In genomic region chr11:66112640-66113098, GRCh38 we compare ENCODE assay signal across 1 cellular context.
TF ChIP-seq lines count a peak whose summit lies in the region.

No MANE protein-coding gene starts in this region.

TF ChIP-seq in GM12878, 131 proteins besides CTCF, POLR2A, EP300 and RAD21 (continued from another document):
- no peak for TF ChIP-seq RELA (IDR thresholded peaks at IDR 0.05; ENCODE audit: borderline replicate concordance, partially characterized antibody)
- TF ChIP-seq IKZF2 (IDR thresholded peaks at IDR 0.05) = peak; percentile 74 to 82
- 0 out of 2 replicates have a peak, but pooled peaks have one; percentile 18 for TF ChIP-seq PAX5 (IDR thresholded peaks at IDR 0.05; ENCODE audit: borderline replicate concordance, low read depth, low read length)
- TF ChIP-seq MTA3 (IDR thresholded peaks at IDR 0.05; ENCODE audit: borderline replicate concordance, low read length) = peak; percentile 66; the same call in 1 of the 2 replicates
- TF ChIP-seq SKIL (IDR thresholded peaks at IDR 0.05; ENCODE audit: low read depth, poor library complexity, severe bottlenecking) = no peak
- peak; percentile 72; the same call in 1 of the 2 replicates for TF ChIP-seq ATF2 (IDR thresholded peaks at IDR 0.05; ENCODE audit: low read length)
- peak; percentile 94 for TF ChIP-seq RELB (IDR thresholded peaks at IDR 0.05; ENCODE audit: low read depth)
- peak; percentile 83; the same call in 1 of the 2 replicates for TF ChIP-seq IRF4 (IDR thresholded peaks at IDR 0.05; ENCODE audit: low read depth, low read length)
- TF ChIP-seq RUNX3 (IDR thresholded peaks at IDR 0.05; ENCODE audit: low read length) = peak; percentile 70
- TF ChIP-seq MXI1 (IDR thresholded peaks at IDR 0.05; ENCODE audit: low read depth, low read length) = no peak
- TF ChIP-seq PAX8 (IDR thresholded peaks at IDR 0.05) = no peak
- peak; percentile 72 for TF ChIP-seq BMI1 (IDR thresholded peaks at IDR 0.05; ENCODE audit: borderline replicate concordance)
- no peak for TF ChIP-seq NRF1 (conservative IDR thresholded peaks at IDR 0.05; ENCODE audit: low read depth, low read length)
- TF ChIP-seq, protein P1, sequence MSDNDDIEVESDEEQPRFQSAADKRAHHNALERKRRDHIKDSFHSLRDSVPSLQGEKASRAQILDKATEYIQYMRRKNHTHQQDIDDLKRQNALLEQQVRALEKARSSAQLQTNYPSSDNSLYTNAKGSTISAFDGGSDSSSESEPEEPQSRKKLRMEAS (IDR thresholded peaks at IDR 0.05; ENCODE audit: low read depth, low read length) = no peak
- TF ChIP-seq, protein P2, sequence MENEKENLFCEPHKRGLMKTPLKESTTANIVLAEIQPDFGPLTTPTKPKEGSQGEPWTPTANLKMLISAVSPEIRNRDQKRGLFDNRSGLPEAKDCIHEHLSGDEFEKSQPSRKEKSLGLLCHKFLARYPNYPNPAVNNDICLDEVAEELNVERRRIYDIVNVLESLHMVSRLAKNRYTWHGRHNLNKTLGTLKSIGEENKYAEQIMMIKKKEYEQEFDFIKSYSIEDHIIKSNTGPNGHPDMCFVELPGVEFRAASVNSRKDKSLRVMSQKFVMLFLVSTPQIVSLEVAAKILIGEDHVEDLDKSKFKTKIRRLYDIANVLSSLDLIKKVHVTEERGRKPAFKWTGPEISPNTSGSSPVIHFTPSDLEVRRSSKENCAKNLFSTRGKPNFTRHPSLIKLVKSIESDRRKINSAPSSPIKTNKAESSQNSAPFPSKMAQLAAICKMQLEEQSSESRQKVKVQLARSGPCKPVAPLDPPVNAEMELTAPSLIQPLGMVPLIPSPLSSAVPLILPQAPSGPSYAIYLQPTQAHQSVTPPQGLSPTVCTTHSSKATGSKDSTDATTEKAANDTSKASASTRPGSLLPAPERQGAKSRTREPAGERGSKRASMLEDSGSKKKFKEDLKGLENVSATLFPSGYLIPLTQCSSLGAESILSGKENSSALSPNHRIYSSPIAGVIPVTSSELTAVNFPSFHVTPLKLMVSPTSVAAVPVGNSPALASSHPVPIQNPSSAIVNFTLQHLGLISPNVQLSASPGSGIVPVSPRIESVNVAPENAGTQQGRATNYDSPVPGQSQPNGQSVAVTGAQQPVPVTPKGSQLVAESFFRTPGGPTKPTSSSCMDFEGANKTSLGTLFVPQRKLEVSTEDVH (IDR thresholded peaks at IDR 0.05; ENCODE audit: low read depth, partially characterized antibody) = no peak
- TF ChIP-seq MEF2B (IDR thresholded peaks at IDR 0.05; ENCODE audit: partially characterized antibody, poor library complexity, severe bottlenecking) = peak; percentile 50
- peak; percentile 79 for TF ChIP-seq DPF2 (IDR thresholded peaks at IDR 0.05)
- TF ChIP-seq, protein P3, sequence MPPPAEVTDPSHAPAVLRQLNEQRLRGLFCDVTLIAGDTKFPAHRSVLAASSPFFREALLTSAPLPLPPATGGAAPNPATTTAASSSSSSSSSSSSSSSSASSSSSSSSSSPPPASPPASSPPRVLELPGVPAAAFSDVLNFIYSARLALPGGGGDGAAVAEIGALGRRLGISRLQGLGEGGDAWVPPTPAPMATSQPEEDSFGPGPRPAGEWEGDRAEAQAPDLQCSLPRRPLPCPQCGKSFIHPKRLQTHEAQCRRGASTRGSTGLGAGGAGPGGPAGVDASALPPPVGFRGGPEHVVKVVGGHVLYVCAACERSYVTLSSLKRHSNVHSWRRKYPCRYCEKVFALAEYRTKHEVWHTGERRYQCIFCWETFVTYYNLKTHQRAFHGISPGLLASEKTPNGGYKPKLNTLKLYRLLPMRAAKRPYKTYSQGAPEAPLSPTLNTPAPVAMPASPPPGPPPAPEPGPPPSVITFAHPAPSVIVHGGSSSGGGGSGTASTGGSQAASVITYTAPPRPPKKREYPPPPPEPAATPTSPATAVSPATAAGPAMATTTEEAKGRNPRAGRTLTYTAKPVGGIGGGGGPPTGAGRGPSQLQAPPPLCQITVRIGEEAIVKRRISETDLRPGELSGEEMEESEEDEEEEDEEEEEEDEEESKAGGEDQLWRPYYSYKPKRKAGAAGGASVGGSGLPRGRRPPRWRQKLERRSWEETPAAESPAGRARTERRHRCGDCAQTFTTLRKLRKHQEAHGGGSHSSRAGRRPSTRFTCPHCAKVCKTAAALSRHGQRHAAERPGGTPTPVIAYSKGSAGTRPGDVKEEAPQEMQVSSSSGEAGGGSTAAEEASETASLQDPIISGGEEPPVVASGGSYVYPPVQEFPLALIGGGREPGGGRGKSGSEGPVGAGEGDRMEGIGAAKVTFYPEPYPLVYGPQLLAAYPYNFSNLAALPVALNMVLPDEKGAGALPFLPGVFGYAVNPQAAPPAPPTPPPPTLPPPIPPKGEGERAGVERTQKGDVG (CRISPR knock-in tag; IDR thresholded peaks at IDR 0.05) = no peak
- peak; percentile 50 for TF ChIP-seq SMAD1 (IDR thresholded peaks at IDR 0.05; ENCODE audit: low read depth, partially characterized antibody)
- TF ChIP-seq, protein P4, sequence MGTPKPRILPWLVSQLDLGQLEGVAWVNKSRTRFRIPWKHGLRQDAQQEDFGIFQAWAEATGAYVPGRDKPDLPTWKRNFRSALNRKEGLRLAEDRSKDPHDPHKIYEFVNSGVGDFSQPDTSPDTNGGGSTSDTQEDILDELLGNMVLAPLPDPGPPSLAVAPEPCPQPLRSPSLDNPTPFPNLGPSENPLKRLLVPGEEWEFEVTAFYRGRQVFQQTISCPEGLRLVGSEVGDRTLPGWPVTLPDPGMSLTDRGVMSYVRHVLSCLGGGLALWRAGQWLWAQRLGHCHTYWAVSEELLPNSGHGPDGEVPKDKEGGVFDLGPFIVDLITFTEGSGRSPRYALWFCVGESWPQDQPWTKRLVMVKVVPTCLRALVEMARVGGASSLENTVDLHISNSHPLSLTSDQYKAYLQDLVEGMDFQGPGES (IDR thresholded peaks at IDR 0.05) = no peak
- TF ChIP-seq SP1 (IDR thresholded peaks at IDR 0.05; ENCODE audit: low read depth, low read length) = no peak
- peak; percentile 19; the same call in 1 of the 2 replicates for TF ChIP-seq CREB1 (IDR thresholded peaks at IDR 0.05; ENCODE audit: low read depth)
- peak in 1 of 2 experiments; percentile 25; a peak in 1 of 4 replicates for TF ChIP-seq ETV6 (conservative IDR thresholded peaks at IDR 0.05 in 1 of 2, IDR thresholded peaks at IDR 0.05 in 1 of 2; ENCODE audit: borderline replicate concordance in 1 of 2, low read depth in 1 of 2)
- TF ChIP-seq ZNF24 (IDR thresholded peaks at IDR 0.05) = 0 out of 2 replicates have a peak, but pooled peaks have one; percentile 74
- TF ChIP-seq FOXM1 (IDR thresholded peaks at IDR 0.05; ENCODE audit: low read depth, low read length) = peak; percentile 78; the same call in 1 of the 2 replicates
- TF ChIP-seq SUZ12 (IDR thresholded peaks at IDR 0.05; ENCODE audit: unreplicated experiment) = no peak
- 0 out of 4 replicates have a peak, but pooled peaks of 1 of the 2 experiments have one; percentile 34 for TF ChIP-seq SRF (IDR thresholded peaks at IDR 0.05; ENCODE audit: low read depth in 2 of 2, low read length in 2 of 2)
- TF ChIP-seq, protein P5, sequence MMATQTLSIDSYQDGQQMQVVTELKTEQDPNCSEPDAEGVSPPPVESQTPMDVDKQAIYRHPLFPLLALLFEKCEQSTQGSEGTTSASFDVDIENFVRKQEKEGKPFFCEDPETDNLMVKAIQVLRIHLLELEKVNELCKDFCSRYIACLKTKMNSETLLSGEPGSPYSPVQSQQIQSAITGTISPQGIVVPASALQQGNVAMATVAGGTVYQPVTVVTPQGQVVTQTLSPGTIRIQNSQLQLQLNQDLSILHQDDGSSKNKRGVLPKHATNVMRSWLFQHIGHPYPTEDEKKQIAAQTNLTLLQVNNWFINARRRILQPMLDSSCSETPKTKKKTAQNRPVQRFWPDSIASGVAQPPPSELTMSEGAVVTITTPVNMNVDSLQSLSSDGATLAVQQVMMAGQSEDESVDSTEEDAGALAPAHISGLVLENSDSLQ (IDR thresholded peaks at IDR 0.05) = peak; percentile 65; the same call in 1 of the 2 replicates
- TF ChIP-seq NFIC (IDR thresholded peaks at IDR 0.05; ENCODE audit: low read depth, low read length) = peak; percentile 88
- TF ChIP-seq NFYA (IDR thresholded peaks at IDR 0.05; ENCODE audit: borderline replicate concordance, low read depth, low read length) = no peak
- TF ChIP-seq ZSCAN29 (IDR thresholded peaks at IDR 0.05) = no peak
- no peak for TF ChIP-seq SMC3 (IDR thresholded peaks at IDR 0.05; ENCODE audit: borderline replicate concordance, low read length)
- TF ChIP-seq, protein P6, sequence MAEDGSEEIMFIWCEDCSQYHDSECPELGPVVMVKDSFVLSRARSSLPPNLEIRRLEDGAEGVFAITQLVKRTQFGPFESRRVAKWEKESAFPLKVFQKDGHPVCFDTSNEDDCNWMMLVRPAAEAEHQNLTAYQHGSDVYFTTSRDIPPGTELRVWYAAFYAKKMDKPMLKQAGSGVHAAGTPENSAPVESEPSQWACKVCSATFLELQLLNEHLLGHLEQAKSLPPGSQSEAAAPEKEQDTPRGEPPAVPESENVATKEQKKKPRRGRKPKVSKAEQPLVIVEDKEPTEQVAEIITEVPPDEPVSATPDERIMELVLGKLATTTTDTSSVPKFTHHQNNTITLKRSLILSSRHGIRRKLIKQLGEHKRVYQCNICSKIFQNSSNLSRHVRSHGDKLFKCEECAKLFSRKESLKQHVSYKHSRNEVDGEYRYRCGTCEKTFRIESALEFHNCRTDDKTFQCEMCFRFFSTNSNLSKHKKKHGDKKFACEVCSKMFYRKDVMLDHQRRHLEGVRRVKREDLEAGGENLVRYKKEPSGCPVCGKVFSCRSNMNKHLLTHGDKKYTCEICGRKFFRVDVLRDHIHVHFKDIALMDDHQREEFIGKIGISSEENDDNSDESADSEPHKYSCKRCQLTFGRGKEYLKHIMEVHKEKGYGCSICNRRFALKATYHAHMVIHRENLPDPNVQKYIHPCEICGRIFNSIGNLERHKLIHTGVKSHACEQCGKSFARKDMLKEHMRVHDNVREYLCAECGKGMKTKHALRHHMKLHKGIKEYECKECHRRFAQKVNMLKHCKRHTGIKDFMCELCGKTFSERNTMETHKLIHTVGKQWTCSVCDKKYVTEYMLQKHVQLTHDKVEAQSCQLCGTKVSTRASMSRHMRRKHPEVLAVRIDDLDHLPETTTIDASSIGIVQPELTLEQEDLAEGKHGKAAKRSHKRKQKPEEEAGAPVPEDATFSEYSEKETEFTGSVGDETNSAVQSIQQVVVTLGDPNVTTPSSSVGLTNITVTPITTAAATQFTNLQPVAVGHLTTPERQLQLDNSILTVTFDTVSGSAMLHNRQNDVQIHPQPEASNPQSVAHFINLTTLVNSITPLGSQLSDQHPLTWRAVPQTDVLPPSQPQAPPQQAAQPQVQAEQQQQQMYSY (CRISPR knock-in tag; IDR thresholded peaks at IDR 0.05) = no peak
- peak; percentile 24; the same call in 1 of the 2 replicates for TF ChIP-seq TBL1XR1 (IDR thresholded peaks at IDR 0.05; ENCODE audit: low read depth, low read length)
- no peak for TF ChIP-seq KLF5 (IDR thresholded peaks at IDR 0.05; ENCODE audit: partially characterized antibody)
- peak; percentile 45; the same call in 1 of the 2 replicates for TF ChIP-seq CREM (IDR thresholded peaks at IDR 0.05; ENCODE audit: low read depth)
